In genomic region chr6:164252260-164252659, GRCh38 we compare ENCODE assay signal across 31 cellular contexts.
"Had no signal": no experiment of that assay in that cellular context is flagged by ENCODE, and none has a peak within 500 bp of the region (broad histone marks: within the 10 kb centered on the region; RNA-seq: fewer than 3 reads in every experiment).

No MANE protein-coding gene starts in this region.

- H3K36me3 Mint-ChIP-seq: naive thymus-derived CD8-positive, alpha-beta T cell; natural killer cell treated with Interleukin-12 subunit alpha and Interleukin-12 subunit beta and Interleukin-15 and Interleukin-18, amount 100 ng/mL, for 72 hours; stimulated activated memory B cell treated with anti-CD40 and anti-IgM and Interleukin-4, amounts not matched to agents 10 μg/mL and 1 μg/mL and 100 μg/mL, for 72 hours; type B pancreatic cell had no signal

- H3K4me1 ChIP-seq: pancreas, prostate gland, right atrium auricular region, right lobe of liver, spleen, suprapubic skin, testis, tibial artery, transverse colon, upper lobe of right lung, uterus had no signal

- H3K4me2 ChIP-seq: smooth muscle cell had no signal

- H3K4me3 ChIP-seq: pancreas, prostate gland, right atrium auricular region, right lobe of liver, skin epidermis, smooth muscle cell, spleen, suprapubic skin, testis, tibial artery, transverse colon, upper lobe of right lung, uterus had no signal

- DNase-seq: naive thymus-derived CD8-positive, alpha-beta T cell; nucleus accumbens; pancreas; retina; right lobe of liver; spleen; stimulated activated CD4-positive, alpha-beta T cell treated with anti-CD3 and anti-CD28 coated beads, Interleukin-12 subunit alpha, Interleukin-12 subunit beta, amount 100 ng/mL, for 4 hours; stimulated activated CD4-positive, alpha-beta T cell treated with anti-CD3 and anti-CD28 coated beads, Interleukin-1b, Interleukin-23, amount 100 ng/mL, for 48 hours; stimulated activated CD4-positive, alpha-beta T cell treated with anti-CD3 and anti-CD28 coated beads, Interleukin-4, amount 100 ng/mL, for 1 hour; stimulated activated CD4-positive, alpha-beta T cell treated with anti-CD3 and anti-CD28 coated beads, Interleukin-4, amount 100 ng/mL, for 4 hours; stimulated activated CD8-positive, alpha-beta memory T cell treated with anti-CD3 and anti-CD28 coated beads, Interleukin-4, amount 100 ng/mL, for 48 hours; stimulated activated naive CD4-positive, alpha-beta T cell; stimulated activated naive CD8-positive, alpha-beta T cell treated with anti-CD3 and anti-CD28 coated beads, Interleukin-15, amount 100 ng/mL, for 72 hours; stimulated activated naive CD8-positive, alpha-beta T cell treated with anti-CD3 and anti-CD28 coated beads, Interleukin-15, Interleukin-2, amounts not matched to agents 100 U/mL and 50 U/mL, for 24 hours; substantia nigra; testis; tibial artery; transverse colon; upper lobe of right lung; uterus had no signal

- H3K4me1 Mint-ChIP-seq: naive thymus-derived CD8-positive, alpha-beta T cell; nephron progenitor cell; stimulated activated memory B cell treated with anti-CD40 and anti-IgM and Interleukin-4, amounts not matched to agents 10 μg/mL and 1 μg/mL and 100 μg/mL, for 72 hours; stimulated activated naive CD8-positive, alpha-beta T cell treated with anti-CD3 and anti-CD28 coated beads, Interleukin-15, amount 100 ng/mL, for 72 hours had no signal

- H3K9me3 Mint-ChIP-seq: nephron progenitor cell; neural crest cell; stimulated activated naive CD8-positive, alpha-beta T cell treated with anti-CD3 and anti-CD28 coated beads, Interleukin-15, amount 100 ng/mL, for 72 hours; type B pancreatic cell had no signal

- H3K27me3 Mint-ChIP-seq: stimulated activated memory B cell treated with anti-CD40 and anti-IgM and Interleukin-4, amounts not matched to agents 10 μg/mL and 1 μg/mL and 100 μg/mL, for 72 hours; stimulated activated naive CD8-positive, alpha-beta T cell treated with anti-CD3 and anti-CD28 coated beads, Interleukin-15, amount 100 ng/mL, for 72 hours; type B pancreatic cell had no signal

- FAIRE-seq: pancreas had no signal

- H3K27ac ChIP-seq: neutrophil, pancreas, prostate gland, right atrium auricular region, right lobe of liver, skin epidermis, spleen, suprapubic skin, testis, tibial artery, transverse colon, upper lobe of right lung, uterus had no signal

- H3K27ac Mint-ChIP-seq: naive thymus-derived CD8-positive, alpha-beta T cell; natural killer cell treated with Interleukin-12 subunit alpha and Interleukin-12 subunit beta and Interleukin-15 and Interleukin-18, amount 100 ng/mL, for 72 hours; nephron progenitor cell; stimulated activated memory B cell treated with anti-CD40 and anti-IgM and Interleukin-4, amounts not matched to agents 10 μg/mL and 1 μg/mL and 100 μg/mL, for 72 hours; stimulated activated naive CD8-positive, alpha-beta T cell treated with anti-CD3 and anti-CD28 coated beads, Interleukin-15, amount 100 ng/mL, for 72 hours; type B pancreatic cell had no signal

- H3K27me3 ChIP-seq: neutrophil, pancreas, right atrium auricular region, right lobe of liver, suprapubic skin, testis, tibial artery, transverse colon, upper lobe of right lung, uterus had no signal

- H3K36me3 ChIP-seq: neutrophil, pancreas, prostate gland, right atrium auricular region, right lobe of liver, spleen, suprapubic skin, tibial artery, transverse colon, upper lobe of right lung, uterus had no signal

- H3K4me3 Mint-ChIP-seq: naive thymus-derived CD8-positive, alpha-beta T cell; natural killer cell treated with Interleukin-12 subunit alpha and Interleukin-12 subunit beta and Interleukin-15 and Interleukin-18, amount 100 ng/mL, for 72 hours; nephron progenitor cell; neural crest cell; stimulated activated memory B cell treated with anti-CD40 and anti-IgM and Interleukin-4, amounts not matched to agents 10 μg/mL and 1 μg/mL and 100 μg/mL, for 72 hours; stimulated activated naive CD8-positive, alpha-beta T cell treated with anti-CD3 and anti-CD28 coated beads, Interleukin-15, amount 100 ng/mL, for 72 hours; type B pancreatic cell had no signal

- H3K9me3 ChIP-seq: neutrophil, pancreas, prostate gland, right atrium auricular region, right lobe of liver, spleen, suprapubic skin, testis, tibial artery, upper lobe of right lung, uterus had no signal

- ATAC-seq: naive thymus-derived CD8-positive, alpha-beta T cell; natural killer cell treated with Interleukin-12 subunit alpha and Interleukin-12 subunit beta and Interleukin-15 and Interleukin-18, amount 100 ng/mL, for 72 hours; pancreas; right lobe of liver; stimulated activated memory B cell treated with anti-CD40 and anti-IgM and Interleukin-4, amounts not matched to agents 10 μg/mL and 1 μg/mL and 100 μg/mL, for 72 hours; stimulated activated naive CD8-positive, alpha-beta T cell treated with anti-CD3 and anti-CD28 coated beads, Interleukin-15, amount 100 ng/mL, for 72 hours; stimulated activated naive CD8-positive, alpha-beta T cell treated with anti-CD3 and anti-CD28 coated beads, Interleukin-15, Interleukin-2, amounts not matched to agents 100 U/mL and 50 U/mL, for 24 hours; upper lobe of right lung had no signal
